37 cellular contexts compared by ENCODE assay signal in the genomic region with DNA sequence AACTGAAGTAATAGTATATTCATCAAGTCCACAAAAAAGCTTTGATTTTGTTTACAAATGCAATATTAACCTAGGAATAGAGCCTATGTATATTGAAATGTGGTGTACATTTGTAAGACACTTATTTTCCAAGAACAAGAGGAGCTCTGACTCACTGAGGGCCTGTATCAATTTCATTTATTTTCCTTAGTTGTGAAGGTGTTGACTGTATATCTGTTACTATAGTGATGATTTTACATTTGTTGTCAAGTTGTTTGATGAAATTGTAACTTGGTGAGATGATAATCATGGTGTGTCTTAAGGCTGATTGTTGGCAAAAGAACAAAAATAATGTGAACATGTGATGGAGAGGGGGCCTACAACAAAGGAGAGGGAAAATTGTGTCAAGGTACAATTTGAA.
"Had no signal": no experiment of that assay in that cellular context is flagged by ENCODE, and none has a peak within 500 bp of the region (broad histone marks: within the 10 kb centered on the region; RNA-seq: fewer than 3 reads in every experiment).

No MANE protein-coding gene starts in this region.

- H3K9me3 ChIP-seq: colonic mucosa, esophagus squamous epithelium, gastrocnemius medialis, right lobe of liver, thoracic aorta, uterus had no signal

- H3K27me3 ChIP-seq: colonic mucosa, esophagus squamous epithelium, gastrocnemius medialis, right lobe of liver, uterus had no signal

- H3K36me3 ChIP-seq: colonic mucosa, esophagus squamous epithelium, gastrocnemius medialis, right lobe of liver, thoracic aorta, uterus, WERI-Rb-1 had no signal

- H3K27me3 Mint-ChIP-seq: activated CD4-positive, alpha-beta memory T cell treated with anti-CD3 and anti-CD28 coated beads, Interleukin-2, amount 10 ng/mL, durations not matched to agents 7 days and 5 days; activated CD4-positive, alpha-beta T cell treated with anti-CD3 and anti-CD28 coated beads, Interleukin-2, amount 10 ng/mL, durations not matched to agents 24 days and 14 days; activated naive CD4-positive, alpha-beta T cell treated with anti-CD3 and anti-CD28 coated beads, Interleukin-2, amount 50 U/mL, for 24 hours; activated naive CD8-positive, alpha-beta T cell treated with anti-CD3 and anti-CD28 coated beads, Interleukin-2, amount 50 U/mL, for 24 hours; activated T-helper 17 cell treated with anti-CD3 and anti-CD28 coated beads, Interleukin-2, amount 50 U/mL, for 72 hours; naive B cell; stimulated activated naive CD8-positive, alpha-beta T cell treated with anti-CD3 and anti-CD28 coated beads, Interleukin-15, Interleukin-2, amounts not matched to agents 100 ng/mL and 50 ng/mL, for 24 hours had no signal

- H3K4me1 ChIP-seq: colonic mucosa, esophagus squamous epithelium, gastrocnemius medialis, right lobe of liver, uterus had no signal

- H3K4me1 Mint-ChIP-seq: activated CD4-positive, alpha-beta memory T cell treated with anti-CD3 and anti-CD28 coated beads, Interleukin-2, amount 10 ng/mL, durations not matched to agents 7 days and 5 days; activated CD4-positive, alpha-beta T cell treated with anti-CD3 and anti-CD28 coated beads, Interleukin-2, amount 10 ng/mL, durations not matched to agents 24 days and 14 days; activated naive CD4-positive, alpha-beta T cell treated with anti-CD3 and anti-CD28 coated beads, Interleukin-2, amount 50 U/mL, for 24 hours; activated naive CD8-positive, alpha-beta T cell treated with anti-CD3 and anti-CD28 coated beads, Interleukin-2, amount 50 U/mL, for 24 hours; activated T-helper 17 cell treated with anti-CD3 and anti-CD28 coated beads, Interleukin-2, amount 50 U/mL, for 72 hours; mesothelial cell of epicardium; naive B cell; neural crest cell; stimulated activated effector memory CD8-positive, alpha-beta T cell treated with anti-CD3 and anti-CD28 coated beads, Interleukin-12 subunit alpha, Interleukin-12 subunit beta, amount 100 ng/mL, for 72 hours had no signal

- H3K27ac ChIP-seq: colonic mucosa, epithelial cell of prostate, esophagus squamous epithelium, gastrocnemius medialis, right lobe of liver, thoracic aorta, uterus, WERI-Rb-1 had no signal

- FAIRE-seq: endometrium, keratinocyte, small intestine, TTC549 had no signal

- H3K9me3 Mint-ChIP-seq: activated CD4-positive, alpha-beta memory T cell treated with anti-CD3 and anti-CD28 coated beads, Interleukin-2, amount 10 ng/mL, durations not matched to agents 7 days and 5 days; activated CD4-positive, alpha-beta T cell treated with anti-CD3 and anti-CD28 coated beads, Interleukin-2, amount 10 ng/mL, durations not matched to agents 24 days and 14 days; activated naive CD8-positive, alpha-beta T cell treated with anti-CD3 and anti-CD28 coated beads, Interleukin-2, amount 50 U/mL, for 24 hours; activated T-helper 17 cell treated with anti-CD3 and anti-CD28 coated beads, Interleukin-2, amount 50 U/mL, for 72 hours; stimulated activated effector memory CD8-positive, alpha-beta T cell treated with anti-CD3 and anti-CD28 coated beads, Interleukin-12 subunit alpha, Interleukin-12 subunit beta, amount 100 ng/mL, for 72 hours; stimulated activated naive CD8-positive, alpha-beta T cell treated with anti-CD3 and anti-CD28 coated beads, Interleukin-15, Interleukin-2, amounts not matched to agents 100 ng/mL and 50 ng/mL, for 24 hours had no signal

- ATAC-seq: activated naive CD8-positive, alpha-beta T cell treated with anti-CD3 and anti-CD28 coated beads, Interleukin-2, amount 50 U/mL, for 24 hours; activated T-cell treated with anti-CD3 and anti-CD28 coated beads, Interleukin-2, amount 50 U/mL, for 4 hours; activated T-helper 17 cell treated with anti-CD3 and anti-CD28 coated beads, Interleukin-2, amount 50 U/mL, for 72 hours; gastrocnemius medialis; left cardiac atrium; left ventricle myocardium superior; right lobe of liver; stimulated activated effector memory CD8-positive, alpha-beta T cell treated with anti-CD3 and anti-CD28 coated beads, Interleukin-12 subunit alpha, Interleukin-12 subunit beta, amount 100 ng/mL, for 72 hours had no signal

- DNase-seq: activated CD4-positive, alpha-beta memory T cell treated with anti-CD3 and anti-CD28 coated beads, Interleukin-2, amount 10 ng/mL, durations not matched to agents 7 days and 5 days; activated CD4-positive, alpha-beta T cell treated with anti-CD3 and anti-CD28 coated beads, Interleukin-2, amount 10 ng/mL, durations not matched to agents 24 days and 14 days; activated CD4-positive, CD25-positive, alpha-beta regulatory T cell treated with anti-CD3 and anti-CD28 coated beads, Interleukin-2, amount 50 U/mL, for 72 hours; activated CD8-positive, alpha-beta memory T cell treated with anti-CD3 and anti-CD28 coated beads, Interleukin-2, amount 50 U/mL, for 48 hours; activated gamma-delta T cell treated with Interleukin-2 at 50 U/mL for 16 hours; activated naive CD8-positive, alpha-beta T cell treated with anti-CD3 and anti-CD28 coated beads, Interleukin-2, amount 50 U/mL, for 24 hours; activated T-cell treated with anti-CD3 and anti-CD28 coated beads, Interleukin-2, amount 50 U/mL, for 4 hours; amygdala; colonic mucosa; effector CD8-positive, alpha-beta T cell; esophagus squamous epithelium; gastrocnemius medialis; glutamatergic neuron; left cardiac atrium; left ventricle myocardium superior; naive B cell; nucleus accumbens; right lobe of liver; small intestine; stimulated activated CD4-positive, alpha-beta T cell treated with anti-CD3 and anti-CD28 coated beads, Interleukin-4, amount 100 ng/mL, for 24 hours; SW 1271; T-helper 9 cell; trophoblast cell; uterus; WERI-Rb-1 had no signal

- H3K4me3 Mint-ChIP-seq: activated CD4-positive, alpha-beta memory T cell treated with anti-CD3 and anti-CD28 coated beads, Interleukin-2, amount 10 ng/mL, durations not matched to agents 7 days and 5 days; activated CD4-positive, alpha-beta T cell treated with anti-CD3 and anti-CD28 coated beads, Interleukin-2, amount 10 ng/mL, durations not matched to agents 24 days and 14 days; activated naive CD4-positive, alpha-beta T cell treated with anti-CD3 and anti-CD28 coated beads, Interleukin-2, amount 50 U/mL, for 24 hours; activated naive CD8-positive, alpha-beta T cell treated with anti-CD3 and anti-CD28 coated beads, Interleukin-2, amount 50 U/mL, for 24 hours; activated T-cell treated with anti-CD3 and anti-CD28 coated beads, Interleukin-2, amount 50 U/mL, for 4 hours; activated T-helper 17 cell treated with anti-CD3 and anti-CD28 coated beads, Interleukin-2, amount 50 U/mL, for 72 hours; mesothelial cell of epicardium; naive B cell; neural crest cell; stimulated activated effector memory CD8-positive, alpha-beta T cell treated with anti-CD3 and anti-CD28 coated beads, Interleukin-12 subunit alpha, Interleukin-12 subunit beta, amount 100 ng/mL, for 72 hours; stimulated activated naive CD8-positive, alpha-beta T cell treated with anti-CD3 and anti-CD28 coated beads, Interleukin-15, Interleukin-2, amounts not matched to agents 100 ng/mL and 50 ng/mL, for 24 hours; T-helper 1 cell treated with Interleukin-12 subunit alpha and Interleukin-12 subunit beta and Interleukin-4 antibody, amounts not matched to agents 30 μg/mL and 1 μg/mL, for 36 hours had no signal

- H3K36me3 Mint-ChIP-seq: activated naive CD4-positive, alpha-beta T cell treated with anti-CD3 and anti-CD28 coated beads, Interleukin-2, amount 50 U/mL, for 24 hours; naive B cell; stimulated activated effector memory CD8-positive, alpha-beta T cell treated with anti-CD3 and anti-CD28 coated beads, Interleukin-12 subunit alpha, Interleukin-12 subunit beta, amount 100 ng/mL, for 72 hours had no signal

- H3K27ac Mint-ChIP-seq: activated CD4-positive, alpha-beta memory T cell treated with anti-CD3 and anti-CD28 coated beads, Interleukin-2, amount 10 ng/mL, durations not matched to agents 7 days and 5 days; activated CD4-positive, alpha-beta T cell treated with anti-CD3 and anti-CD28 coated beads, Interleukin-2, amount 10 ng/mL, durations not matched to agents 24 days and 14 days; activated naive CD4-positive, alpha-beta T cell treated with anti-CD3 and anti-CD28 coated beads, Interleukin-2, amount 50 U/mL, for 24 hours; activated naive CD8-positive, alpha-beta T cell treated with anti-CD3 and anti-CD28 coated beads, Interleukin-2, amount 50 U/mL, for 24 hours; activated T-helper 17 cell treated with anti-CD3 and anti-CD28 coated beads, Interleukin-2, amount 50 U/mL, for 72 hours; mesothelial cell of epicardium; naive B cell; stimulated activated effector memory CD8-positive, alpha-beta T cell treated with anti-CD3 and anti-CD28 coated beads, Interleukin-12 subunit alpha, Interleukin-12 subunit beta, amount 100 ng/mL, for 72 hours; stimulated activated naive CD8-positive, alpha-beta T cell treated with anti-CD3 and anti-CD28 coated beads, Interleukin-15, Interleukin-2, amounts not matched to agents 100 ng/mL and 50 ng/mL, for 24 hours; T-helper 1 cell treated with Interleukin-12 subunit alpha and Interleukin-12 subunit beta and Interleukin-4 antibody, amounts not matched to agents 30 μg/mL and 1 μg/mL, for 36 hours had no signal

- H3K4me3 ChIP-seq: colonic mucosa, esophagus squamous epithelium, gastrocnemius medialis, right lobe of liver, thoracic aorta, uterus had no signal
